In genomic region chr4:184028571-184028996, GRCh38 we compare ENCODE assay signal across 11 cellular contexts.
DNase-seq lines count a peak whose midpoint lies in the region; ATAC-seq and TF ChIP-seq lines count a peak whose summit lies in the region.
"Had no signal": no experiment of that assay in that cellular context is flagged by ENCODE, and none has a peak within 500 bp of the region (broad histone marks: within the 10 kb centered on the region; RNA-seq: fewer than 3 reads in every experiment).

No MANE protein-coding gene starts in this region.

- H3K27me3 Mint-ChIP-seq in activated T-cell treated with anti-CD3 and anti-CD28 coated beads, Interleukin-2, amount 50 U/mL, for 24 hours, result peaks cover 6% of the 10 kb centered on the region
- H3K27me3 Mint-ChIP-seq in osteocyte (ENCODE audit: unreplicated experiment), result peaks cover 4% of the 10 kb centered on the region

- DNase-seq in KBM-7 (peak; percentile 43), osteocyte (ENCODE audit: extremely low spot score, unreplicated experiment) (no peak), transverse colon (no peak), testis (no peak)
- DNase-seq in activated T-cell treated with anti-CD3 and anti-CD28 coated beads, Interleukin-2, amount 50 U/mL, for 24 hours, result peak; percentile 38
- DNase-seq: dermis blood vessel endothelial cell, GM23248, mesendoderm had no signal

- no peaks in the 10 kb centered on the region for H3K9me3 Mint-ChIP-seq in activated T-cell treated with anti-CD3 and anti-CD28 coated beads, Interleukin-2, amount 50 U/mL, for 24 hours
- H3K9me3 Mint-ChIP-seq in osteocyte (ENCODE audit: unreplicated experiment), result no peaks in the 10 kb centered on the region

- no peak overlapping the region for H3K27ac Mint-ChIP-seq in activated T-cell treated with anti-CD3 and anti-CD28 coated beads, Interleukin-2, amount 50 U/mL, for 24 hours
- H3K27ac Mint-ChIP-seq in osteocyte (ENCODE audit: unreplicated experiment), result no peak overlapping the region

- intact Hi-C loops in transverse colon (cut with DNase I; ENCODE audit: low total_unique reads) (no loop called here), testis (cut with DNase I; ENCODE audit: low total_unique reads) (no loop called here)

- H3K27me3 ChIP-seq in BLaER1 treated with 17β-estradiol and CSF1 and Interleukin-3, amounts not matched to agents 10 nM and 100 nM, result no peaks in the 10 kb centered on the region
- H3K27me3 ChIP-seq in mucosa of stomach (ENCODE audit: control insufficient read depth, insufficient read depth, low read length), result no peaks in the 10 kb centered on the region
- H3K27me3 ChIP-seq in transverse colon, result no peaks in the 10 kb centered on the region
- no peaks in the 10 kb centered on the region for H3K27me3 ChIP-seq in testis

- peaks cover 0 to 6% (median 0%) of the 10 kb centered on the region in 11 experiments; a peak in 1 of 22 replicates for H3K9me3 ChIP-seq in BLaER1 treated with 17β-estradiol and CSF1 and Interleukin-3, amounts not matched to agents 10 nM and 100 nM (replicated peaks in 1 of 11)
- no peaks in the 10 kb centered on the region for H3K9me3 ChIP-seq in mucosa of stomach (ENCODE audit: control insufficient read depth, low read length)
- H3K9me3 ChIP-seq in transverse colon, result no peaks in the 10 kb centered on the region
- no peaks in the 10 kb centered on the region for H3K9me3 ChIP-seq in testis

- 62% methylated on average over 14 of the region's 14 CpGs; no CpG with 5 or more reads in 1 of the 2 donors for WGBS in transverse colon (ENCODE audit: low coverage in 1 of 2), 2 donors
- WGBS in testis, 2 donors, result 47 to 64% methylated on average over 12 to 14 of the region's 14 CpGs

- H3K36me3 ChIP-seq in BLaER1 treated with 17β-estradiol and CSF1 and Interleukin-3, amounts not matched to agents 10 nM and 100 nM, result no peaks in the 10 kb centered on the region
- H3K36me3 ChIP-seq in mucosa of stomach (ENCODE audit: control insufficient read depth, insufficient read depth, low read length) (no peaks in the 10 kb centered on the region), transverse colon (no peaks in the 10 kb centered on the region), testis (ENCODE audit: low read depth, missing control alignments) (no peaks in the 10 kb centered on the region)

- peaks cover 22% of the 10 kb centered on the region for H3K4me1 Mint-ChIP-seq in activated T-cell treated with anti-CD3 and anti-CD28 coated beads, Interleukin-2, amount 50 U/mL, for 24 hours (ENCODE audit: low read depth)
- H3K4me1 Mint-ChIP-seq in osteocyte (ENCODE audit: unreplicated experiment), result no peaks in the 10 kb centered on the region

- H3K27ac ChIP-seq in BLaER1 treated with 17β-estradiol and CSF1 and Interleukin-3, amounts not matched to agents 10 nM and 100 nM, result no peak overlapping the region
- H3K27ac ChIP-seq in transverse colon, result no peak overlapping the region
- no peak overlapping the region for H3K27ac ChIP-seq in testis
- H3K27ac ChIP-seq: GM23248 had no signal

- peak overlapping the region in 8 of 11 experiments; percentile 8 to 57 (median 32); a peak in 10 of 22 replicates for H3K9ac ChIP-seq in BLaER1 treated with 17β-estradiol and CSF1 and Interleukin-3, amounts not matched to agents 10 nM and 100 nM
- peak overlapping the region; percentile 9 for H3K9ac ChIP-seq in mucosa of stomach (ENCODE audit: low read length)
- H3K9ac ChIP-seq: GM23248 had no signal

- no peaks in the 10 kb centered on the region for H4K20me1 ChIP-seq in BLaER1 treated with 17β-estradiol and CSF1 and Interleukin-3, amounts not matched to agents 10 nM and 100 nM

- peak overlapping the region; percentile 68 for H3K4me3 Mint-ChIP-seq in activated T-cell treated with anti-CD3 and anti-CD28 coated beads, Interleukin-2, amount 50 U/mL, for 24 hours
- no peak overlapping the region for H3K4me3 Mint-ChIP-seq in osteocyte (ENCODE audit: unreplicated experiment)

- H3K4me2 ChIP-seq in BLaER1 treated with 17β-estradiol and CSF1 and Interleukin-3, amounts not matched to agents 10 nM and 100 nM, result peak overlapping the region; percentile 82 to 94 (median 91)

- no peak for TF ChIP-seq CTCF in osteocyte (IDR thresholded peaks at IDR 0.05)
- no peak for TF ChIP-seq CTCF in transverse colon (IDR thresholded peaks at IDR 0.05)
- no peak for TF ChIP-seq CTCF in testis (IDR thresholded peaks at IDR 0.05)

- H3K4me1 ChIP-seq in BLaER1 treated with 17β-estradiol and CSF1 and Interleukin-3, amounts not matched to agents 10 nM and 100 nM, result peaks cover 14 to 21% (median 18%) of the 10 kb centered on the region in 10 experiments
- peaks cover 9% of the 10 kb centered on the region for H3K4me1 ChIP-seq in mucosa of stomach (ENCODE audit: control insufficient read depth, insufficient read depth, low read length)
- peaks cover 0 to 4% (median 0%) of the 10 kb centered on the region in 4 donors for H3K4me1 ChIP-seq in transverse colon
- H3K4me1 ChIP-seq in testis, result no peaks in the 10 kb centered on the region

- no peak for ATAC-seq in HG02885 (IDR thresholded peaks at IDR 0.05; ENCODE audit: poor library complexity, unreplicated experiment)

- no peaks in the 10 kb centered on the region for H3K36me3 Mint-ChIP-seq in activated T-cell treated with anti-CD3 and anti-CD28 coated beads, Interleukin-2, amount 50 U/mL, for 24 hours (ENCODE audit: low read depth)
- no peaks in the 10 kb centered on the region for H3K36me3 Mint-ChIP-seq in osteocyte (ENCODE audit: unreplicated experiment)

- no peak for TF ChIP-seq EP300 in transverse colon (IDR thresholded peaks at IDR 0.05; ENCODE audit: low read depth)

- in situ Hi-C loops in KBM-7 (cut with MboI; ENCODE audit: low pct_unique_long_range_greater_than_20kb, low sequenced_read_pairs), result no loop called here
- in situ Hi-C loops in transverse colon (cut with MboI; ENCODE audit: low pct_ligation_motif_present in 1 of 4, low pct_unique_long_range_greater_than_20kb in 1 of 4, low sequenced_read_pairs in 3 of 4), result no loop called here

- peak overlapping the region; percentile 30 to 59 (median 44) for H3K4me3 ChIP-seq in BLaER1 treated with 17β-estradiol and CSF1 and Interleukin-3, amounts not matched to agents 10 nM and 100 nM
- H3K4me3 ChIP-seq in mucosa of stomach (ENCODE audit: low read length), result no peak overlapping the region
- H3K4me3 ChIP-seq in transverse colon, result peak overlapping the region in 1 of 4 donors; percentile 40
- peak overlapping the region in 1 of 2 donors; percentile 10 for H3K4me3 ChIP-seq in testis
- H3K4me3 ChIP-seq: GM23248 had no signal

- no peak for TF ChIP-seq POLR2A in transverse colon (IDR thresholded peaks at IDR 0.05)
- no peak for TF ChIP-seq POLR2A in testis (IDR thresholded peaks at IDR 0.05)

Comparison
In these comparisons a context has a peak if more than half of its experiments do, and no peak if none do; other contexts are left out.
1. DNase-seq: peak in KBM-7 (single experiment) and activated T-cell treated with anti-CD3 and anti-CD28 coated beads, Interleukin-2, amount 50 U/mL, for 24 hours (single experiment); none in osteocyte (single experiment), transverse colon (single experiment) and testis (single experiment).